Comparison of ENCODE assay signal across 7 cellular contexts in the genomic region with DNA sequence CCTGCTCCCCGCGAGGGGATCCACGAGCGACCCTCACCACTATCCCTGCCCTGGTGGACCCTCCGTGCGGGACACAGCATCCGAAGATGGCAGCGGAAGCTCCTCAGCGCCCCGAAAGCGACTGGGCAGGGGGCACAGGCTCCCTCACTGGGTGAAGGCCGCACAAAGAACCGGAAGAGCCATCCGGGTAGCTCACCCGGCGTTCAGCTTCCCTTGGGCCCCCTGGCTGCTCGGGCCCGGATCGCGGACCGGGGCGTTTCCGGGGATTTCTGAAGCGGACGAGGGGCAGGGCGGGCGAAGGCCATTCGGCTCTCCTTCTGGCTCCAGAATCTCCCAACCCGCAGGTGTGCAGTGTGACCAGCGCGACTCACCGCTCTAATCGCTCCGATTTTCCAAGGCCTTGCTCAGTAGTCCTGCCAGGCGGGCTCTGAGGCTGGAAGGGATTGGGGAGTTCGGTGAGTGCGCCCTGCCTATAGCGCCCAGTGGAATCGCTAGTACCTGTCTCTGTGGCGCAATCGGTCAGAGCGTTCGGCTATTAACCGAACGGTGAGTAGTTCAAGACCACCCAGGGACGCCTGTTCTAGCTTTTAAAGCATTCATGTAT.
DNase-seq lines count a peak whose midpoint lies in the region; ATAC-seq and TF ChIP-seq lines count a peak whose summit lies in the region.
"Not testable (repeated sequence)": the region's sequence is repeated elsewhere in the genome, so short reads cannot be mapped to it uniquely, and the experiment has no call there.

No MANE protein-coding gene starts in this region.

- not testable (repeated sequence) for H4K8ac ChIP-seq in mesendoderm (ENCODE audit: low read depth, low read length)

- H3K27me3 ChIP-seq in HUES64 (ENCODE audit: insufficient read depth, low read length); ectodermal cell (ENCODE audit: control insufficient read depth, insufficient read depth, low read length, poor library complexity, severe bottlenecking); heart left ventricle; iPS DF 6.9 (ENCODE audit: control insufficient read depth, insufficient read depth, low read length); mesendoderm (ENCODE audit: insufficient read depth, low read length, poor library complexity): not testable (repeated sequence)

- WGBS in HUES64, result 3% methylated on average over 22 of the region's 46 CpGs
- WGBS in ectodermal cell, 2 experiments, result 26 to 33% methylated on average over 20 to 25 of the region's 46 CpGs
- WGBS in heart left ventricle, 4 donors, result 26 to 67% (median 38%) methylated on average over 8 to 35 of the region's 46 CpGs
- no CpG with 5 or more reads among the region's 46 CpGs for WGBS in iPS DF 6.9 (ENCODE audit: insufficient coverage, insufficient read length)
- WGBS in mesendoderm (ENCODE audit: extremely low coverage, insufficient coverage, low lambda C conversion rate), result no CpG with 5 or more reads among the region's 46 CpGs

- not testable (repeated sequence) for H2AK5ac ChIP-seq in mesendoderm (ENCODE audit: low read length)

- not testable (repeated sequence) for H2BK15ac ChIP-seq in mesendoderm (replicated peaks; ENCODE audit: low read depth)

- intact Hi-C loops in heart left ventricle (cut with DNase I), result not testable (repeated sequence)

- H3K9ac ChIP-seq in HUES64 (ENCODE audit: low read depth, low read length) (peak overlapping the region; percentile 67), mesendoderm (ENCODE audit: low read length) (peak overlapping the region; percentile 51)

- H3K4ac ChIP-seq in mesendoderm (ENCODE audit: low read depth, low read length), result not testable (repeated sequence)

- not testable (repeated sequence) for H3K79me2 ChIP-seq in mesendoderm (ENCODE audit: control insufficient read depth, insufficient read depth, low read length)

- H3K4me1 ChIP-seq in HUES64 (ENCODE audit: insufficient read depth, low read length); ectodermal cell (ENCODE audit: control insufficient read depth, insufficient read depth, low read length); heart left ventricle; iPS DF 6.9 (ENCODE audit: control insufficient read depth, insufficient read depth, low read length); mesendoderm (ENCODE audit: control insufficient read depth, low read depth, low read length): not testable (repeated sequence)

- not testable (repeated sequence) for H3K4me2 ChIP-seq in mesendoderm (ENCODE audit: low read length)

- not testable (repeated sequence) for TF ChIP-seq CTCF in heart left ventricle (IDR thresholded peaks at IDR 0.05)

- DNase-seq in ELF-1 (ENCODE audit: low read depth, low spot score) (peak; percentile 33), mesendoderm (peak; percentile 35), retina (peak; percentile 53)
- not testable (repeated sequence) for DNase-seq in heart left ventricle; iPS DF 6.9 (ENCODE audit: low read depth, low spot score)

- H3K27ac ChIP-seq in HUES64 (ENCODE audit: low read depth, low read length); ectodermal cell (ENCODE audit: insufficient read depth, low read depth, low read length, poor library complexity, severe bottlenecking); heart left ventricle; iPS DF 6.9 (ENCODE audit: low read length); mesendoderm (ENCODE audit: low read depth, low read length): not testable (repeated sequence)

- H3K4me3 ChIP-seq in HUES64 (ENCODE audit: low read length) (peak overlapping the region; percentile 56), ectodermal cell (ENCODE audit: insufficient read depth, low read depth, low read length) (peak overlapping the region; percentile 29), heart left ventricle (peak overlapping the region in 1 of 12 donors; percentile 31), iPS DF 6.9 (ENCODE audit: low read length) (peak overlapping the region; percentile 45; the same call in 1 of the 2 replicates)
- not testable (repeated sequence) for H3K4me3 ChIP-seq in mesendoderm (ENCODE audit: low read length)

- peak overlapping the region; percentile 81 for H3K56ac ChIP-seq in mesendoderm (ENCODE audit: low read length)

- not testable (repeated sequence) for H2BK120ac ChIP-seq in mesendoderm (ENCODE audit: low read depth, low read length)

- H3K36me3 ChIP-seq in HUES64 (ENCODE audit: insufficient read depth, low read length); ectodermal cell (ENCODE audit: control insufficient read depth, insufficient read depth, low read length); heart left ventricle; iPS DF 6.9 (ENCODE audit: control insufficient read depth, insufficient read depth, low read length); mesendoderm (ENCODE audit: control insufficient read depth, insufficient read depth, low read length): not testable (repeated sequence)

- H3K79me1 ChIP-seq in mesendoderm (ENCODE audit: low read length), result not testable (repeated sequence)

- H4K5ac ChIP-seq in mesendoderm (ENCODE audit: low read length), result not testable (repeated sequence)

- not testable (repeated sequence) for TF ChIP-seq POLR2A in heart left ventricle (IDR thresholded peaks at IDR 0.05)

- ATAC-seq in heart left ventricle, result peak in 3 of 4 donors; percentile 63 to 78 (median 63)

- not testable (repeated sequence) for H2BK5ac ChIP-seq in mesendoderm (ENCODE audit: low read length)

- H3K9me3 ChIP-seq in HUES64 (ENCODE audit: insufficient read depth, low read depth, low read length); ectodermal cell (ENCODE audit: control insufficient read depth, low read length); heart left ventricle; iPS DF 6.9 (ENCODE audit: control insufficient read depth, insufficient read depth, low read length): not testable (repeated sequence)

- not testable (repeated sequence) for H3K23ac ChIP-seq in mesendoderm (ENCODE audit: low read length)

- not testable (repeated sequence) for H3K18ac ChIP-seq in mesendoderm (ENCODE audit: low read length)
